In the genomic region with DNA sequence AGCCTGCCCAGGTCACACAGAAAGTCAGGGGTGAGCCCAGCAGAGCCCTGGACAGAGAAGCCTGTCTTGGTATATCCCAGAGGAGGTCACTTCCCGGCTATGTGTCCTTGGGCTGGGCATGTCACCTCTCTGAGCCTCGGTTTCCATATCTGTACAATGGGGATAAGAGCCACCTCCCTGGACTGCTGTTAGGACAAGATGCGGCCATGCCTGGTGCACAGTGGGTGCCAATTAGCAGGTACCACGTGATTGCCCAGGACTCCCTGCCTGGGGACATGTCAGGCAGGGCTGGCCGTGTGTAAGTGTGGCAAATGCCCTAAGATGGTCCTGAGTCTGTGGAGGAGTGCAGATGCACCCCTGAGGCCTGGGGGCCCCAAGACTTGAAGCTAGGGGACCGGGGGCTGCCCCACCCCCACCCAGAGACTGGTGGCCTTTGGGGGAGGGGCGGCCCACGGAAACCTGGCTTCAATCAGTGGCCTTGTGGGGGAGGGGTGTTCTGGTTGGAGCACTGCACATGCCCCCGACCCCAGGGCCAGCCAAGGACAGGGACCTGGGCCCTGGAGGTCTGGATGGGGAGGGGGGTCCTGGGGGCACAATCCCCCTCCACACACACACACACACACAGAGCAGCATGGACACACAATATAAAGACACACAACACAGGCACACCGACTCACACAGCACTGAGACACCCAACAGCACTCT, we compare ENCODE assay signal across 15 cellular contexts. TPM values are rescaled to one million over a fixed set of nuclear protein-coding genes. Genes with fewer than 3 reads are reported as not detected.
A peak's percentile ranks its signal among the peaks of the same experiment; 100 is the strongest.
DNase-seq lines count a peak whose midpoint lies in the region; FAIRE-seq and TF ChIP-seq lines count a peak whose summit lies in the region.
"Had no signal": no experiment of that assay in that cellular context is flagged by ENCODE, and none has a peak within 500 bp of the region (broad histone marks: within the 10 kb centered on the region; RNA-seq: fewer than 3 reads in every experiment).

No MANE protein-coding gene starts in this region.

- H3K18ac ChIP-seq in H1 (ENCODE audit: extremely low read depth, low read length): no peak overlapping the region

- no peak overlapping the region for H2AK5ac ChIP-seq in H1 (ENCODE audit: low read depth, low read length)

- H4K8ac ChIP-seq in H1 (ENCODE audit: extremely low read depth, insufficient read depth, low read length): no peak overlapping the region

- H3K56ac ChIP-seq in H1 (replicated peaks; ENCODE audit: insufficient read length, low read depth, low read length): no peak overlapping the region

- no peak overlapping the region for H3K27ac ChIP-seq in AG04450 (ENCODE audit: low read depth, low read length)
- no peak overlapping the region for H3K27ac ChIP-seq in H1 (ENCODE audit: low read depth, low read length)
- peak overlapping the region; percentile 56 for H3K27ac ChIP-seq in osteoblast (ENCODE audit: low read depth, low read length)
- H3K27ac ChIP-seq in A673 (ENCODE audit: low read depth, low read length, poor library complexity, severe bottlenecking): no peak overlapping the region

- peak overlapping the region; percentile 55 for H2BK15ac ChIP-seq in H1 (ENCODE audit: low read length)

- H3K9me3 Mint-ChIP-seq in activated naive CD8-positive, alpha-beta T cell treated with anti-CD3 and anti-CD28 coated beads for 36 hours: no peaks in the 10 kb centered on the region
- H3K9me3 Mint-ChIP-seq: activated naive CD4-positive, alpha-beta T cell treated with anti-CD3 and anti-CD28 coated beads for 36 hours; CD4-positive, alpha-beta memory T cell; dendritic cell treated with granulocyte-macrophage colony-stimulating factor and Interleukin-4, amounts not matched to agents 40 ng/mL and 50 ng/mL, for 4 days had no signal

- no peak for TF ChIP-seq RAD21 in H1 (IDR thresholded peaks at IDR 0.05 in 1 of 2, conservative IDR thresholded peaks at IDR 0.05 in 1 of 2; ENCODE audit: low read depth in 2 of 2, low read length in 2 of 2)

- no peak overlapping the region for H4K5ac ChIP-seq in H1 (ENCODE audit: insufficient read length, low read depth, low read length)

- no peak for TF ChIP-seq CTCF in AG04450 (IDR thresholded peaks at IDR 0.05; ENCODE audit: low read depth, low read length)
- no peak for TF ChIP-seq CTCF in H1 (IDR thresholded peaks at IDR 0.05; ENCODE audit: control extremely low read depth in 1 of 3, insufficient read depth in 1 of 3, low read depth in 1 of 3, low read length in 3 of 3)
- TF ChIP-seq CTCF in osteoblast (IDR thresholded peaks at IDR 0.05; ENCODE audit: extremely low read depth, low read depth, low read length): no peak
- no peak for TF ChIP-seq CTCF in A673 (conservative IDR thresholded peaks at IDR 0.05; ENCODE audit: low read depth, low read length)

- no peak overlapping the region for H3K14ac ChIP-seq in H1 (ENCODE audit: insufficient read length)

- FAIRE-seq in HTR-8/SVneo (lab: Jason Lieb, UNC) (peak; percentile 36), H1 (lab: Jason Lieb, UNC) (no peak)

- CTCF ChIA-PET in AG04450 (lab: Charles Lee) (no interaction called here), H1 (lab: Charles Lee; ENCODE audit: partially characterized antibody) (interaction anchor here (0.9 to 2.8 kb wide), 4 partner anchors 20 to 207 kb away, joined by 3 to 16 read pairs (median 5); no protein-coding TSS in a partner anchor), A673 (lab: Charles Lee) (no interaction called here)

- H3K4ac ChIP-seq in H1 (replicated peaks; ENCODE audit: insufficient read length, low read depth, low read length): no peak overlapping the region

- H2BK5ac ChIP-seq in H1 (ENCODE audit: low read depth, low read length): peak overlapping the region; percentile 20; the same call in 1 of the 2 replicates

- POLR2A ChIA-PET in AG04450 (lab: Yijun Ruan, JAX) (no interaction called here), H1 (lab: Charles Lee; ENCODE audit: partially characterized antibody) (interaction anchor here (1.0 to 1.8 kb wide), 3 partner anchors 8 to 27 kb away, joined by 4 read pairs; no protein-coding TSS in a partner anchor), A673 (lab: Charles Lee; ENCODE audit: low non-redundant PET) (no interaction called here)

- H3K23ac ChIP-seq in H1 (ENCODE audit: insufficient read length): no peak overlapping the region

- H3K4me3 Mint-ChIP-seq in activated naive CD8-positive, alpha-beta T cell treated with anti-CD3 and anti-CD28 coated beads for 36 hours: no peak overlapping the region
- H3K4me3 Mint-ChIP-seq: activated naive CD4-positive, alpha-beta T cell treated with anti-CD3 and anti-CD28 coated beads for 36 hours; CD4-positive, alpha-beta memory T cell; dendritic cell treated with granulocyte-macrophage colony-stimulating factor and Interleukin-4, amounts not matched to agents 40 ng/mL and 50 ng/mL, for 4 days had no signal

- no peaks in the 10 kb centered on the region for H3K4me1 Mint-ChIP-seq in activated naive CD8-positive, alpha-beta T cell treated with anti-CD3 and anti-CD28 coated beads for 36 hours
- H3K4me1 Mint-ChIP-seq: CD4-positive, alpha-beta memory T cell had no signal

- no peak for TF ChIP-seq EP300 in H1 (IDR thresholded peaks at IDR 0.05; ENCODE audit: borderline replicate concordance in 1 of 2, low read depth in 2 of 2, low read length in 2 of 2)

- no peak overlapping the region for H2BK20ac ChIP-seq in H1 (ENCODE audit: low read length)

- DNase-seq in AG04450 (ENCODE audit: low read depth, low spot score) (no peak), HTR-8/SVneo (ENCODE audit: insufficient read length, low spot score) (no peak), H1 (ENCODE audit: low read depth in 1 of 2, low spot score in 2 of 2) (no peak), osteoblast (ENCODE audit: insufficient read length, low spot score, missing footprints) (peak; percentile 54), NCI-H2196 (lab: John Stamatoyannopoulos, UW; ENCODE audit: unreplicated experiment) (no peak), A673 (ENCODE audit: low spot score) (no peak), AML-193 (lab: John Stamatoyannopoulos, UW) (no peak)
- no peak for DNase-seq in activated naive CD8-positive, alpha-beta T cell treated with anti-CD3 and anti-CD28 coated beads for 36 hours
- DNase-seq: activated CD4-positive, alpha-beta T cell treated with anti-CD3 and anti-CD28 coated beads, Interleukin-2, amount 50 U/mL, for 48 hours; activated naive CD4-positive, alpha-beta T cell treated with anti-CD3 and anti-CD28 coated beads for 36 hours; CD4-positive, alpha-beta memory T cell; NCI-H1694 treated with DMSO at 0.1 percent for 48 hours had no signal

- peak overlapping the region; percentile 75 for H3K4me3 ChIP-seq in AG04450 (ENCODE audit: low read depth, low read length)
- H3K4me3 ChIP-seq in H1 (ENCODE audit: extremely low read depth in 1 of 4, insufficient read depth in 2 of 4, low read depth in 3 of 4, low read length in 4 of 4): no peak overlapping the region
- peak overlapping the region; percentile 72 for H3K4me3 ChIP-seq in osteoblast (ENCODE audit: insufficient read depth, low read length)
- no peak overlapping the region for H3K4me3 ChIP-seq in A673 (ENCODE audit: low read depth, low read length, poor library complexity, severe bottlenecking)

- H2AFZ ChIP-seq in H1 (ENCODE audit: low read length): peak overlapping the region; percentile 21; the same call in 1 of the 2 replicates
- peak overlapping the region; percentile 70 for H2AFZ ChIP-seq in osteoblast (ENCODE audit: low read length)

- no TSS peak for BruUV-seq in A673 (replicated peaks; lab: Mats Ljungman, UMichigan)

- H3K4me1 ChIP-seq in H1 (replicated peaks in 1 of 4; ENCODE audit: control insufficient read depth in 3 of 4, insufficient read depth in 4 of 4, low read length in 3 of 4): peaks cover 0 to 14% (median 0%) of the 10 kb centered on the region in 4 experiments; a peak in 3 of 7 replicates
- H3K4me1 ChIP-seq in osteoblast (ENCODE audit: insufficient read depth, low read length): peaks cover 8% of the 10 kb centered on the region
- H3K4me1 ChIP-seq in A673 (ENCODE audit: insufficient read depth, low read length, poor library complexity, severe bottlenecking): no peaks in the 10 kb centered on the region

- H3K79me2 ChIP-seq in H1 (ENCODE audit: control insufficient read depth in 1 of 2, insufficient read depth in 2 of 2, low read length in 2 of 2) (no peaks in the 10 kb centered on the region), osteoblast (ENCODE audit: insufficient read depth, low read length) (peaks cover 8% of the 10 kb centered on the region)

- no peak for TF ChIP-seq POLR2A in H1 (IDR thresholded peaks at IDR 0.05; ENCODE audit: control extremely low read depth in 1 of 2, low read depth in 2 of 2, low read length in 2 of 2)

- peak overlapping the region; percentile 22; the same call in 1 of the 2 replicates for H2BK12ac ChIP-seq in H1 (ENCODE audit: low read depth, low read length)

- no peaks in the 10 kb centered on the region for H3K27me3 Mint-ChIP-seq in activated naive CD8-positive, alpha-beta T cell treated with anti-CD3 and anti-CD28 coated beads for 36 hours
- H3K27me3 Mint-ChIP-seq: CD4-positive, alpha-beta memory T cell had no signal

- no peaks in the 10 kb centered on the region for H3K36me3 Mint-ChIP-seq in activated naive CD8-positive, alpha-beta T cell treated with anti-CD3 and anti-CD28 coated beads for 36 hours
- H3K36me3 Mint-ChIP-seq: CD4-positive, alpha-beta memory T cell had no signal

- WGBS in H1 (ENCODE audit: extremely low coverage in 1 of 2, insufficient coverage in 1 of 2, insufficient read length in 1 of 2, insufficient replicate concordance in 2 of 2, low coverage in 1 of 2, low lambda C conversion rate in 2 of 2, missing lambda C conversion rate in 1 of 2), 2 experiments: 83% methylated on average over 7 of the region's 10 CpGs; no CpG with 5 or more reads in 1 of the 2 experiments

- no peak overlapping the region for H3K9ac ChIP-seq in H1 (replicated peaks in 1 of 4; ENCODE audit: extremely low read depth in 1 of 4, low read depth in 3 of 4, low read length in 3 of 4)

- no peaks in the 10 kb centered on the region for H3K27me3 ChIP-seq in AG04450 (ENCODE audit: control insufficient read depth, insufficient read depth, low read length)
- no peaks in the 10 kb centered on the region; a peak in 1 of 7 replicates for H3K27me3 ChIP-seq in H1 (replicated peaks in 1 of 4; ENCODE audit: control insufficient read depth in 3 of 4, extremely low read depth in 1 of 4, insufficient read depth in 3 of 4, low read length in 3 of 4)
- H3K27me3 ChIP-seq in osteoblast (ENCODE audit: insufficient read depth, low read length): no peaks in the 10 kb centered on the region
- H3K27me3 ChIP-seq in A673 (replicated peaks; ENCODE audit: insufficient read depth, low read depth, low read length, poor library complexity): no peaks in the 10 kb centered on the region

- no peaks in the 10 kb centered on the region for H3K36me3 ChIP-seq in H1 (ENCODE audit: control insufficient read depth in 2 of 4, insufficient read depth in 4 of 4, low read length in 3 of 4)
- H3K36me3 ChIP-seq in osteoblast (ENCODE audit: insufficient read depth, low read length): peaks cover 4% of the 10 kb centered on the region
- H3K36me3 ChIP-seq in A673 (ENCODE audit: insufficient read depth, low read length, poor library complexity, severe bottlenecking): no peaks in the 10 kb centered on the region

- peak overlapping the region; percentile 52 for H4K91ac ChIP-seq in H1 (replicated peaks; ENCODE audit: insufficient read length, low read length)

- no peak overlapping the region for H3K27ac Mint-ChIP-seq in activated naive CD8-positive, alpha-beta T cell treated with anti-CD3 and anti-CD28 coated beads for 36 hours
- H3K27ac Mint-ChIP-seq: activated naive CD4-positive, alpha-beta T cell treated with anti-CD3 and anti-CD28 coated beads for 36 hours; dendritic cell treated with granulocyte-macrophage colony-stimulating factor and Interleukin-4, amounts not matched to agents 40 ng/mL and 50 ng/mL, for 4 days had no signal

- H2BK120ac ChIP-seq in H1 (replicated peaks; ENCODE audit: low read depth, low read length): no peak overlapping the region

- H3K23me2 ChIP-seq in H1 (ENCODE audit: low read depth, low read length): peaks cover 7% of the 10 kb centered on the region; the same call in 1 of the 2 replicates

- H4K20me1 ChIP-seq in H1 (replicated peaks in 1 of 2; ENCODE audit: control insufficient read depth in 1 of 2, insufficient read depth in 2 of 2, low read length in 2 of 2) (peaks cover 0 to 8% of the 10 kb centered on the region in 2 experiments), osteoblast (ENCODE audit: insufficient read depth, low read length) (peaks cover 3% of the 10 kb centered on the region)

- intact Hi-C loops in A673 (cut with micrococcal nuclease; ENCODE audit: unreplicated experiment): no loop called here

- H3K9me3 ChIP-seq in AG04450 (ENCODE audit: control insufficient read depth, insufficient read depth, low read length): no peaks in the 10 kb centered on the region; the same call in 1 of the 2 replicates
- no peaks in the 10 kb centered on the region for H3K9me3 ChIP-seq in H1 (ENCODE audit: insufficient read depth in 2 of 2, low read depth in 1 of 2, low read length in 1 of 2)
- no peaks in the 10 kb centered on the region for H3K9me3 ChIP-seq in osteoblast (ENCODE audit: low read depth, low read length)
- H3K9me3 ChIP-seq in A673 (ENCODE audit: low read depth, low read length, poor library complexity, severe bottlenecking): no peaks in the 10 kb centered on the region

- H3K79me1 ChIP-seq in H1 (ENCODE audit: low read depth, low read length): no peaks in the 10 kb centered on the region; the same call in 1 of the 2 replicates

- H3K4me2 ChIP-seq in H1 (ENCODE audit: insufficient read depth in 1 of 2, low read depth in 2 of 2, low read length in 2 of 2) (no peak overlapping the region), osteoblast (ENCODE audit: insufficient read depth, low read length) (peak overlapping the region; percentile 88)

RNA-seq across cellular contexts. Expression of gene TMEM119, which starts 0.9 kb away (rescaled TPM):
- polyA plus RNA-seq in AG04450 (2011; rRNA removed): 60.3 and 67.0 TPM in 2 replicates
- polyA minus RNA-seq in AG04450 (2011; rRNA and poly(A)+ RNA removed): 50.7 and 57.9 TPM in 2 replicates
- 0.48 and 0.61 TPM in 2 replicates for total RNA-seq in H1 (2021; fragmentation: NEBNext Ultra II Directional; extraction: Animal tissue kit (Norgen Biotek cat#: 25700))
- polyA plus RNA-seq in H1 (2011; rRNA removed): 0.35 TPM in 2 replicates
- polyA plus RNA-seq in H1 (2011; cell fraction: cytosol; rRNA removed): 0.41 TPM
- polyA plus RNA-seq in H1 (2011; cell fraction: nucleus; rRNA removed): 0.27 TPM
- polyA plus RNA-seq in H1 (2012, experiment 1 of 2): 0.16 to 0.42 TPM (median 0.24 TPM) in 4 replicates
- 0.26 TPM for polyA plus RNA-seq in H1 (2012, experiment 2 of 2)
- 0.55 TPM for polyA plus RNA-seq in H1 (2013, experiment 1 of 2)
- 0.68 TPM for polyA plus RNA-seq in H1 (2013, experiment 2 of 2)
- polyA minus RNA-seq in H1 (2011; rRNA and poly(A)+ RNA removed): not detected in 2 replicates
- not detected for polyA minus RNA-seq in H1 (2011; cell fraction: cytosol; rRNA and poly(A)+ RNA removed)
- polyA minus RNA-seq in H1 (2011; cell fraction: nucleus; rRNA and poly(A)+ RNA removed): not detected
- 359 and 362 TPM in 2 replicates for total RNA-seq in osteoblast
- total RNA-seq in A673 (2021): 1.0 TPM in 1 of 2 replicates, not detected in the other
- under 1 TPM in 1 of 2 experiments, not detected in 1; 0.12 TPM for total RNA-seq in activated naive CD8-positive, alpha-beta T cell treated with anti-CD3 and anti-CD28 coated beads for 36 hours
- total RNA-seq: activated naive CD4-positive, alpha-beta T cell treated with anti-CD3 and anti-CD28 coated beads for 36 hours; lung microvascular endothelial cell; pulmonary artery endothelial cell had no signal

RNA-seq across cellular contexts. Expression of gene ISCU, which starts 34.6 kb away (rescaled TPM):
- polyA plus RNA-seq in AG04450 (2011; rRNA removed): 164 and 184 TPM in 2 replicates
- 61.7 and 84.1 TPM in 2 replicates for polyA minus RNA-seq in AG04450 (2011; rRNA and poly(A)+ RNA removed)
- 78.1 and 82.3 TPM in 2 replicates for total RNA-seq in H1 (2021; fragmentation: NEBNext Ultra II Directional; extraction: Animal tissue kit (Norgen Biotek cat#: 25700))
- polyA plus RNA-seq in H1 (2011; rRNA removed): 54.5 and 72.1 TPM in 2 replicates
- 78.1 TPM for polyA plus RNA-seq in H1 (2011; cell fraction: cytosol; rRNA removed)
- polyA plus RNA-seq in H1 (2011; cell fraction: nucleus; rRNA removed): 62.2 TPM
- 90.4 to 92.7 TPM (median 91.1 TPM) in 4 replicates for polyA plus RNA-seq in H1 (2012, experiment 1 of 2)
- 48.9 TPM for polyA plus RNA-seq in H1 (2012, experiment 2 of 2)
- 70.5 TPM for polyA plus RNA-seq in H1 (2013, experiment 1 of 2)
- 70.7 TPM for polyA plus RNA-seq in H1 (2013, experiment 2 of 2)
- 43.8 and 59.1 TPM in 2 replicates for polyA minus RNA-seq in H1 (2011; rRNA and poly(A)+ RNA removed)
- polyA minus RNA-seq in H1 (2011; cell fraction: cytosol; rRNA and poly(A)+ RNA removed): 19.7 TPM
- 42.0 TPM for polyA minus RNA-seq in H1 (2011; cell fraction: nucleus; rRNA and poly(A)+ RNA removed)
- total RNA-seq in osteoblast: 166 and 184 TPM in 2 replicates
- 73.4 and 79.3 TPM in 2 replicates for total RNA-seq in A673 (2021)
- total RNA-seq in activated naive CD8-positive, alpha-beta T cell treated with anti-CD3 and anti-CD28 coated beads for 36 hours: 10 to 100 TPM; 69.5 TPM

RNA-seq across cellular contexts. Expression of gene SART3, which starts 36.0 kb away (rescaled TPM):
- 23.9 and 28.5 TPM in 2 replicates for polyA plus RNA-seq in AG04450 (2011; rRNA removed)
- polyA minus RNA-seq in AG04450 (2011; rRNA and poly(A)+ RNA removed): 38.6 and 43.4 TPM in 2 replicates
- total RNA-seq in H1 (2021; fragmentation: NEBNext Ultra II Directional; extraction: Animal tissue kit (Norgen Biotek cat#: 25700)): 89.6 and 103 TPM in 2 replicates
- 16.0 and 21.4 TPM in 2 replicates for polyA plus RNA-seq in H1 (2011; rRNA removed)
- 38.1 TPM for polyA plus RNA-seq in H1 (2011; cell fraction: cytosol; rRNA removed)
- 57.9 TPM for polyA plus RNA-seq in H1 (2011; cell fraction: nucleus; rRNA removed)
- polyA plus RNA-seq in H1 (2012, experiment 1 of 2): 66.9 to 81.1 TPM (median 74.1 TPM) in 4 replicates
- 10.3 TPM for polyA plus RNA-seq in H1 (2012, experiment 2 of 2)
- 46.8 TPM for polyA plus RNA-seq in H1 (2013, experiment 1 of 2)
- 41.7 TPM for polyA plus RNA-seq in H1 (2013, experiment 2 of 2)
- polyA minus RNA-seq in H1 (2011; rRNA and poly(A)+ RNA removed): 53.9 and 54.8 TPM in 2 replicates
- polyA minus RNA-seq in H1 (2011; cell fraction: cytosol; rRNA and poly(A)+ RNA removed): 43.7 TPM
- polyA minus RNA-seq in H1 (2011; cell fraction: nucleus; rRNA and poly(A)+ RNA removed): 142 TPM
- total RNA-seq in osteoblast: 39.8 and 57.9 TPM in 2 replicates
- 93.8 and 99.3 TPM in 2 replicates for total RNA-seq in A673 (2021)
- 10 to 100 TPM; 78.7 to 80.9 TPM for total RNA-seq in activated naive CD8-positive, alpha-beta T cell treated with anti-CD3 and anti-CD28 coated beads for 36 hours

RNA-seq across cellular contexts. Expression of gene SELPLG, which starts 36.7 kb away (rescaled TPM):
- polyA plus RNA-seq in AG04450 (2011; rRNA removed) (6.1 and 9.8 TPM in 2 replicates), H1 (2011; rRNA removed) (0.18 and 0.19 TPM in 2 replicates)
- 5.1 and 5.7 TPM in 2 replicates for polyA minus RNA-seq in AG04450 (2011; rRNA and poly(A)+ RNA removed)
- 0.13 TPM in 1 of 2 replicates, not detected in the other for total RNA-seq in H1 (2021; fragmentation: NEBNext Ultra II Directional; extraction: Animal tissue kit (Norgen Biotek cat#: 25700))
- polyA plus RNA-seq in H1 (2011; cell fraction: cytosol; rRNA removed): 0.09 TPM
- 0.09 TPM for polyA plus RNA-seq in H1 (2011; cell fraction: nucleus; rRNA removed)
- 0.09 TPM in 1 of 4 replicates, not detected in the others for polyA plus RNA-seq in H1 (2012, experiment 1 of 2)
- polyA plus RNA-seq in H1 (2012, experiment 2 of 2): not detected
- 0.08 TPM for polyA plus RNA-seq in H1 (2013, experiment 1 of 2)
- 0.06 TPM for polyA plus RNA-seq in H1 (2013, experiment 2 of 2)
- polyA minus RNA-seq in H1 (2011; rRNA and poly(A)+ RNA removed): 0.10 TPM in 1 of 2 replicates, not detected in the other
- polyA minus RNA-seq in H1 (2011; cell fraction: cytosol; rRNA and poly(A)+ RNA removed): not detected
- not detected for polyA minus RNA-seq in H1 (2011; cell fraction: nucleus; rRNA and poly(A)+ RNA removed)
- total RNA-seq in osteoblast (1.1 and 1.2 TPM in 2 replicates), A673 (2021) (0.34 and 0.35 TPM in 2 replicates)
- 10 to 100 TPM; 22.2 to 23.0 TPM for total RNA-seq in activated naive CD8-positive, alpha-beta T cell treated with anti-CD3 and anti-CD28 coated beads for 36 hours

Comparison
In these comparisons a context has a peak if more than half of its experiments do, and no peak if none do; other contexts are left out.
1. H3K4me3 ChIP-seq: peak in AG04450 (single experiment) and osteoblast (single experiment); none in H1 (0 of 4) and A673 (single experiment).
2. RNA of gene TMEM119, which starts 0.9 kb away (total RNA-seq): 359 to 362 TPM in osteoblast; 0.48 to 0.61 TPM in H1, 0.12 TPM in activated naive CD8-positive, alpha-beta T cell treated with anti-CD3 and anti-CD28 coated beads for 36 hours and 1.0 TPM in A673; every median in the first group is over 100 times any median in the second.